ENCODE assay signal across 13 cellular contexts in the genomic region with DNA sequence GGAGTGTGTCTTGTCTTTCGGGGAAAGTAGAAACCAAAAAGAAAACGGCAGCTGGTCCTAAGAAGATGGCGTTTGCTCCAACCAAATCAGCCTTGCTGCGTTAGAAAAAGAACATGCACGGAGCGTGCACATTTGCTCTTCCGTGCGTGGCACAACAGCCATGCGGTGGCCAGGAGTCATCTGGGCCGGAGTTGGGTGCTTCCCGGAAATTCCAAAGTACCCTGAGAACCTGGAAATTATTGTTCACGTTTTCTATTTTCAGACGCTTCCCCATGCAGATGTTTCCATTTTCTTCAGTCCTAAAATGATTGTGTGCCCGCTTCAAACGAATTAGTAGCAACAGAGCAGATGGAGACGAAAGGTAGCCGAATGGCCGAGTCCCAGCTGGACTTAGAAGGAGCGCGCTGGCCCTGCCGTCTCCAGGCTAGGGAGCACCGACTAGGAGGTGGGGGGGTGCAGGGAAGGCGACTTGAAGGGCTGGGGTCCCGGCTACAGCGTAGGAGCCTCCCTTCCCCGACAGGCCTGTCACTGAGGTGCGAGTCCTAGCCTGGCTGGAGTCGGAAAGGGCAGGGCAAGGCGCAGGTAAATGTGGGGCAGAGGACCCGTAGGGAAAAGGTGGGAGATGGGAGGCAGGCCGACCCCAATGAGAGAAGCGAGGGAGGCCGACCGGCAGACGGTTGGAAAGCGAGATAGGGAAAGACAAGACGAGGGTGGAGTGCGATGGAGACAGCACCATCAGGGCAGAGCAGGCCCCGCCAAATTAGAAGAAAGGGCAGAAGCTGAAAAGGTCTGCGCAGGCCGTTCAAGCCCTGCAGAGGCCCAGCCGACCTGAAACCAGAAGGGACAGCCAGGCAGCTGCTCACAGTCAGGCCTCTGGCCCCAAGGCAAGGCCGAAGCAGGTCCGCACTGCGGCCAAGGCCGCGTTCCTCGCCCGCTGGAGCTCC. TPM values are rescaled to one million over a fixed set of nuclear protein-coding genes. Genes with fewer than 3 reads are reported as not detected.
A peak's percentile ranks its signal among the peaks of the same experiment; 100 is the strongest.
DNase-seq lines count a peak whose midpoint lies in the region; ATAC-seq, FAIRE-seq and TF ChIP-seq lines count a peak whose summit lies in the region.
"Had no signal": no experiment of that assay in that cellular context is flagged by ENCODE, and none has a peak within 500 bp of the region (broad histone marks: within the 10 kb centered on the region; RNA-seq: fewer than 3 reads in every experiment).

No MANE protein-coding gene starts in this region.

- H3K9me3 ChIP-seq in gastroesophageal sphincter (no peaks in the 10 kb centered on the region), smooth muscle cell (replicated peaks; ENCODE audit: low read depth) (no peaks in the 10 kb centered on the region), uterus (no peaks in the 10 kb centered on the region)
- H3K9me3 ChIP-seq: tibial artery had no signal

- H3K9me3 Mint-ChIP-seq in activated CD8-positive, alpha-beta memory T cell treated with anti-CD3 and anti-CD28 coated beads, Interleukin-2, amount 10 ng/mL, durations not matched to agents 7 days and 5 days (ENCODE audit: low read depth): no peaks in the 10 kb centered on the region
- H3K9me3 Mint-ChIP-seq in activated B cell treated with CpG ODN at 0.5 μM for 24 hours: no peaks in the 10 kb centered on the region

- H4K20me1 ChIP-seq in smooth muscle cell (ENCODE audit: low read depth): peaks cover 3% of the 10 kb centered on the region

- no peaks in the 10 kb centered on the region for H3F3A ChIP-seq in smooth muscle cell (ENCODE audit: low read depth)

- H3K27ac ChIP-seq in gastroesophageal sphincter (peak overlapping the region in 1 of 4 donors; percentile 77), smooth muscle cell (ENCODE audit: low read depth) (no peak overlapping the region), uterus (no peak overlapping the region)
- H3K27ac ChIP-seq: tibial artery had no signal

- intact Hi-C loops in activated B cell treated with CpG ODN at 0.5 μM for 24 hours (cut with micrococcal nuclease): no loop called here
- intact Hi-C loops in uterus (cut with DNase I; ENCODE audit: low total_unique reads): no loop called here

- POLR2A ChIA-PET in activated B cell treated with CpG ODN at 0.5 μM for 24 hours (lab: Charles Lee): no interaction called here

- peaks cover 98% of the 10 kb centered on the region for H3K27me3 ChIP-seq in gastroesophageal sphincter
- peaks cover 96% of the 10 kb centered on the region for H3K27me3 ChIP-seq in smooth muscle cell (ENCODE audit: low read depth)
- peaks cover 60 to 79% of the 10 kb centered on the region in 2 donors for H3K27me3 ChIP-seq in uterus

- H3K4me1 Mint-ChIP-seq in activated CD8-positive, alpha-beta memory T cell treated with anti-CD3 and anti-CD28 coated beads, Interleukin-2, amount 10 ng/mL, durations not matched to agents 7 days and 5 days: peaks cover 35% of the 10 kb centered on the region
- peaks cover 55% of the 10 kb centered on the region for H3K4me1 Mint-ChIP-seq in activated B cell treated with CpG ODN at 0.5 μM for 24 hours

- peaks cover 3% of the 10 kb centered on the region for H3K36me3 Mint-ChIP-seq in activated CD8-positive, alpha-beta memory T cell treated with anti-CD3 and anti-CD28 coated beads, Interleukin-2, amount 10 ng/mL, durations not matched to agents 7 days and 5 days
- no peaks in the 10 kb centered on the region for H3K36me3 Mint-ChIP-seq in activated B cell treated with CpG ODN at 0.5 μM for 24 hours (ENCODE audit: low read depth)

- H3K27me3 Mint-ChIP-seq in activated CD8-positive, alpha-beta memory T cell treated with anti-CD3 and anti-CD28 coated beads, Interleukin-2, amount 10 ng/mL, durations not matched to agents 7 days and 5 days: peaks cover 82% of the 10 kb centered on the region
- peaks cover 63% of the 10 kb centered on the region for H3K27me3 Mint-ChIP-seq in activated B cell treated with CpG ODN at 0.5 μM for 24 hours

- no peak overlapping the region for H2AFZ ChIP-seq in smooth muscle cell (ENCODE audit: low read depth)

- peak overlapping the region; percentile 78 for H3K4me2 ChIP-seq in smooth muscle cell

- TF ChIP-seq CTCF in activated B cell treated with CpG ODN at 0.5 μM for 24 hours (IDR thresholded peaks at IDR 0.05) (no peak), gastroesophageal sphincter (IDR thresholded peaks at IDR 0.05) (no peak), smooth muscle cell (IDR thresholded peaks at IDR 0.05; ENCODE audit: borderline replicate concordance, insufficient read depth, poor library complexity, severe bottlenecking) (no peak), uterus (IDR thresholded peaks at IDR 0.05) (no peak), D721Med (IDR thresholded peaks at IDR 0.05; ENCODE audit: insufficient read depth, missing control alignments) (no peak)

- no peaks in the 10 kb centered on the region for H3K79me2 ChIP-seq in smooth muscle cell (ENCODE audit: low read depth)

- H3K36me3 ChIP-seq in gastroesophageal sphincter (peaks cover 0 to 6% of the 10 kb centered on the region in 2 donors), smooth muscle cell (ENCODE audit: low read depth) (no peaks in the 10 kb centered on the region), uterus (no peaks in the 10 kb centered on the region)
- H3K36me3 ChIP-seq: tibial artery had no signal

- TF ChIP-seq EP300 in gastroesophageal sphincter (IDR thresholded peaks at IDR 0.05): no peak

- TF ChIP-seq POLR2A in gastroesophageal sphincter (IDR thresholded peaks at IDR 0.05): no peak
- TF ChIP-seq POLR2A in uterus (IDR thresholded peaks at IDR 0.05): no peak

- WGBS in gastroesophageal sphincter (ENCODE audit: low coverage in 1 of 2), 2 donors: 33 to 51% methylated on average over 18 to 23 of the region's 49 CpGs
- 16% methylated on average over 42 of the region's 49 CpGs for WGBS in smooth muscle cell (ENCODE audit: low lambda C conversion rate)

- H3K4me3 Mint-ChIP-seq in activated CD8-positive, alpha-beta memory T cell treated with anti-CD3 and anti-CD28 coated beads, Interleukin-2, amount 10 ng/mL, durations not matched to agents 7 days and 5 days: peak overlapping the region; percentile 33
- peak overlapping the region; percentile 61 for H3K4me3 Mint-ChIP-seq in activated B cell treated with CpG ODN at 0.5 μM for 24 hours

- no peak for FAIRE-seq in D721Med (lab: Jason Lieb, UNC)

- peaks cover 0 to 82% (median 38%) of the 10 kb centered on the region in 3 donors for H3K4me1 ChIP-seq in gastroesophageal sphincter
- peaks cover 27% of the 10 kb centered on the region for H3K4me1 ChIP-seq in smooth muscle cell (ENCODE audit: low read depth)
- peaks cover 0 to 20% of the 10 kb centered on the region in 2 donors for H3K4me1 ChIP-seq in uterus

- H3K4me3 ChIP-seq in gastroesophageal sphincter (peak overlapping the region; percentile 33 to 56), smooth muscle cell (no peak overlapping the region), uterus (no peak overlapping the region)

- DNase-seq in activated CD8-positive, alpha-beta memory T cell treated with anti-CD3 and anti-CD28 coated beads, Interleukin-2, amount 10 ng/mL, durations not matched to agents 7 days and 5 days: no peak
- no peak for DNase-seq in activated CD8-positive, alpha-beta memory T cell treated with anti-CD3 and anti-CD28 coated beads for 24 hours
- no peak for DNase-seq in activated B cell treated with CpG ODN at 0.5 μM for 24 hours
- no peak for DNase-seq in smooth muscle cell (lab: John Stamatoyannopoulos, UW; ENCODE audit: unreplicated experiment)
- no peak for DNase-seq in uterus
- DNase-seq in D721Med (ENCODE audit: insufficient read length, low spot score): no peak
- DNase-seq: left cardiac atrium, NCI-H1436, tibial artery had no signal

- ATAC-seq in activated CD8-positive, alpha-beta memory T cell treated with anti-CD3 and anti-CD28 coated beads, Interleukin-2, amount 10 ng/mL, durations not matched to agents 7 days and 5 days: no peak
- no peak for ATAC-seq in activated B cell treated with CpG ODN at 0.5 μM for 24 hours (ENCODE audit: low read depth)
- ATAC-seq in gastroesophageal sphincter: no peak
- ATAC-seq in HG02798 (IDR thresholded peaks at IDR 0.05; ENCODE audit: poor library complexity, unreplicated experiment): no peak
- ATAC-seq: left cardiac atrium had no signal

- H3K9ac ChIP-seq in smooth muscle cell (ENCODE audit: low read depth): no peak overlapping the region

- peak overlapping the region; percentile 78 for H3K27ac Mint-ChIP-seq in activated CD8-positive, alpha-beta memory T cell treated with anti-CD3 and anti-CD28 coated beads, Interleukin-2, amount 10 ng/mL, durations not matched to agents 7 days and 5 days
- peak overlapping the region; percentile 56 for H3K27ac Mint-ChIP-seq in activated B cell treated with CpG ODN at 0.5 μM for 24 hours

- CTCF ChIA-PET in activated CD8-positive, alpha-beta memory T cell treated with anti-CD3 and anti-CD28 coated beads, Interleukin-2, amount 10 ng/mL, durations not matched to agents 7 days and 5 days (lab: Charles Lee): interaction anchor here (1.9 kb wide), 1 partner anchor 9 kb away, joined by 9 read pairs; no protein-coding TSS in a partner anchor
- CTCF ChIA-PET in activated B cell treated with CpG ODN at 0.5 μM for 24 hours (lab: Charles Lee): no interaction called here

RNA-seq across cellular contexts. Expression of gene BARX1, which starts 1.4 kb away (rescaled TPM):
- not detected for total RNA-seq in activated CD8-positive, alpha-beta memory T cell treated with anti-CD3 and anti-CD28 coated beads, Interleukin-2, amount 10 ng/mL, durations not matched to agents 7 days and 5 days
- total RNA-seq in activated B cell treated with CpG ODN at 0.5 μM for 24 hours (not detected in 2 replicates), gastroesophageal sphincter (100 to 1,000 TPM in 2 of 4 donors, under 1 TPM in 2; 0.37 to 469 (median 84.4) TPM), smooth muscle cell (3.2 and 6.1 TPM in 2 replicates), uterus (under 1 TPM in 2 of 4 donors, not detected in 2; 0.28 to 0.67 TPM)
- 6.1 and 11.5 TPM in 2 replicates for polyA plus RNA-seq in smooth muscle cell
- total RNA-seq: HT1080, left cardiac atrium, pulmonary artery endothelial cell had no signal

Comparison
In these comparisons a context has a peak if more than half of its experiments do, and no peak if none do; other contexts are left out.
1. H3K4me3 ChIP-seq: peak in gastroesophageal sphincter (2 of 2); none in smooth muscle cell (single experiment) and uterus (0 of 2).